Comparison of ENCODE assay signal across 33 cellular contexts in genomic region chr2:40416486-40416885, GRCh38. TPM values are rescaled to one million over a fixed set of nuclear protein-coding genes. Genes with fewer than 3 reads are reported as not detected.
A peak's percentile ranks its signal among the peaks of the same experiment; 100 is the strongest.
DNase-seq lines count a peak whose midpoint lies in the region; ATAC-seq lines count a peak whose summit lies in the region.
"Had no signal": no experiment of that assay in that cellular context is flagged by ENCODE, and none has a peak within 500 bp of the region (broad histone marks: within the 10 kb centered on the region; RNA-seq: fewer than 3 reads in every experiment).

No MANE protein-coding gene starts in this region.

- no peak for ATAC-seq in GM21381 (IDR thresholded peaks at IDR 0.05; ENCODE audit: unreplicated experiment)
- ATAC-seq: effector memory CD8-positive, alpha-beta T cell; left cardiac atrium; mucosa of descending colon; natural killer cell treated with Interleukin-12 subunit alpha and Interleukin-12 subunit beta and Interleukin-15 and Interleukin-18, amount 100 ng/mL, for 72 hours had no signal

- peak; percentile 23 for DNase-seq in AG20443 (ENCODE audit: low spot score)
- DNase-seq in Karpas-422 = peak; percentile 15
- DNase-seq in astrocyte of the hippocampus (ENCODE audit: low read depth, low spot score) = peak; percentile 61
- DNase-seq in islet precursor cell = peak; percentile 67
- DNase-seq in NCI-H187 treated with DMSO at 0.1 percent for 48 hours (lab: John Stamatoyannopoulos, UW) = no peak
- no peak for DNase-seq in SK-N-DZ (ENCODE audit: low spot score)
- no peak for DNase-seq in effector memory CD4-positive, alpha-beta T cell
- DNase-seq: activated CD4-positive, alpha-beta T cell treated with anti-CD3 and anti-CD28 coated beads for 4 hours; activated CD8-positive, alpha-beta memory T cell treated with anti-CD3 and anti-CD28 coated beads for 24 hours; activated T-cell treated with anti-CD3 and anti-CD28 coated beads for 4 hours; C1 segment of cervical spinal cord; caudate nucleus; COR-L47; DMS79 treated with DMSO at 0.1 percent for 48 hours; effector memory CD8-positive, alpha-beta T cell; foreskin melanocyte; left cardiac atrium; mucosa of descending colon; NCI-H1092 treated with DMSO at 0.1 percent for 48 hours; NCI-H1694 treated with DMSO at 0.1 percent for 48 hours; occipital lobe; OCI-M1; Right ventricle myocardium superior; stimulated activated CD4-positive, alpha-beta T cell treated with anti-CD3 and anti-CD28 coated beads, Interleukin-4, amount 100 ng/mL, for 24 hours; SW 1271; T-helper 9 cell had no signal

- no peaks in the 10 kb centered on the region for H3K4me1 ChIP-seq in Karpas-422 (ENCODE audit: low read length)
- no peaks in the 10 kb centered on the region for H3K4me1 ChIP-seq in effector memory CD4-positive, alpha-beta T cell (ENCODE audit: control insufficient read depth, insufficient read depth, low read length, poor library complexity, severe bottlenecking)
- H3K4me1 ChIP-seq: prostate gland, tibial nerve had no signal

- no peaks in the 10 kb centered on the region for H3K9me2 ChIP-seq in Karpas-422 (replicated peaks; ENCODE audit: insufficient read depth, low read length)

- no peak overlapping the region for H3K4me3 ChIP-seq in Karpas-422 (ENCODE audit: low read length)
- H3K4me3 ChIP-seq in effector memory CD4-positive, alpha-beta T cell (ENCODE audit: insufficient read depth, low read depth, low read length, poor library complexity, severe bottlenecking) = no peak overlapping the region
- H3K4me3 ChIP-seq: coronary artery, lung, mucosa of descending colon, prostate gland, tibial nerve had no signal

- no peak overlapping the region for H2AFZ ChIP-seq in Karpas-422 (ENCODE audit: low read length)

- no peak overlapping the region for H3K27ac ChIP-seq in Karpas-422 (ENCODE audit: low read length)
- H3K27ac ChIP-seq in effector memory CD4-positive, alpha-beta T cell (ENCODE audit: insufficient read depth, low read length, poor library complexity, severe bottlenecking) = no peak overlapping the region
- H3K27ac ChIP-seq: coronary artery, prostate gland, tibial nerve had no signal

- H3K36me3 ChIP-seq in Karpas-422 (ENCODE audit: insufficient read depth, low read length) = no peaks in the 10 kb centered on the region
- no peaks in the 10 kb centered on the region for H3K36me3 ChIP-seq in effector memory CD4-positive, alpha-beta T cell (ENCODE audit: control insufficient read depth, insufficient read depth, low read length)
- H3K36me3 ChIP-seq: prostate gland, tibial nerve, WERI-Rb-1 had no signal

- no peaks in the 10 kb centered on the region for H3K27me3 ChIP-seq in Karpas-422 (ENCODE audit: low read length)
- H3K27me3 ChIP-seq in effector memory CD4-positive, alpha-beta T cell (replicated peaks; ENCODE audit: control insufficient read depth, insufficient read depth, low read length, poor library complexity, severe bottlenecking) = no peaks in the 10 kb centered on the region
- H3K27me3 ChIP-seq: tibial nerve had no signal

- H3K9me3 ChIP-seq in Karpas-422 (ENCODE audit: low read length) = no peaks in the 10 kb centered on the region
- no peaks in the 10 kb centered on the region for H3K9me3 ChIP-seq in effector memory CD4-positive, alpha-beta T cell (ENCODE audit: control insufficient read depth, low read length)
- H3K9me3 ChIP-seq: mucosa of descending colon, prostate gland, tibial nerve had no signal

- H3K9ac ChIP-seq in Karpas-422 (ENCODE audit: low read length) = no peak overlapping the region

- no peaks in the 10 kb centered on the region for H3K79me2 ChIP-seq in Karpas-422 (ENCODE audit: low read length)

- no peaks in the 10 kb centered on the region for H4K20me1 ChIP-seq in Karpas-422 (ENCODE audit: insufficient read depth, low read depth, low read length)

- no peak overlapping the region for H3K4me2 ChIP-seq in Karpas-422 (ENCODE audit: low read depth, low read length, poor library complexity, severe bottlenecking)

RNA-seq across cellular contexts. Expression of gene SLC8A1, which starts 35.4 kb away (rescaled TPM):
- total RNA-seq in Karpas-422 (2014; rRNA removed; shearing (Covaris generic); ENCODE audit: low replicate concordance) = not detected in 2 replicates
- 18.0 and 25.8 TPM in 2 replicates for polyA plus RNA-seq in SK-N-DZ (2014; cell fraction: cytosol; rRNA removed)
- 13.8 and 16.7 TPM in 2 replicates for polyA plus RNA-seq in SK-N-DZ (2014; cell fraction: nucleus; rRNA removed)
- total RNA-seq: natural killer cell treated with Interleukin-12 subunit alpha and Interleukin-12 subunit beta and Interleukin-15 and Interleukin-18, amount 100 ng/mL, for 72 hours had no signal

Comparison
In these comparisons a context has a peak if more than half of its experiments do, and no peak if none do; other contexts are left out.
1. DNase-seq: peak in AG20443 (single experiment), Karpas-422 (single experiment), astrocyte of the hippocampus (single experiment) and islet precursor cell (single experiment); none in NCI-H187 treated with DMSO at 0.1 percent for 48 hours (single experiment), SK-N-DZ (single experiment) and effector memory CD4-positive, alpha-beta T cell (0 of 3).